ENCODE assay signal across 19 cellular contexts in the genomic region with DNA sequence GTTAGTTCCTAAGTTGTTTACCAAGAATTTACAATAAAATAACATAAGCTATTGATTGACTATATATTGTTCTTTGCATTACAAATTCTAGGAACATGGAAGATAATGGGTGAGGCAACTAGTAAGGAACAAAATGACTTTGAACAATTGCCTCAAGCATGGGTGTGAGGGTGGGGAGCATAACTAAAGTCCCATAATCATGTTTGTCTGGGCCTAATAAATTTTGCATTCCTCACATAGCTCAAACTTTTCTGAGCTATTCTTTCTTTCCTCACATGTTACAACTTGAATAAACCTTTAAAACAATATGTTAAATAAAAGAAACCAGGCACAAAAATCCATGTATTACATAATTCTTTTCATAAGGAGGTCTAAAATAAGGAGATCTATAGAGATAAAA.
A peak's percentile ranks its signal among the peaks of the same experiment; 100 is the strongest.
DNase-seq lines count a peak whose midpoint lies in the region; ATAC-seq and TF ChIP-seq lines count a peak whose summit lies in the region.
"Had no signal": no experiment of that assay in that cellular context is flagged by ENCODE, and none has a peak within 500 bp of the region (broad histone marks: within the 10 kb centered on the region; RNA-seq: fewer than 3 reads in every experiment).

No MANE protein-coding gene starts in this region.

- H3K9me3 ChIP-seq in adipocyte (ENCODE audit: control insufficient read depth, low read length) (peaks cover 32% of the 10 kb centered on the region), tibial nerve (peaks cover 0 to 38% (median 12%) of the 10 kb centered on the region in 4 donors)

- TF ChIP-seq EP300 in tibial nerve (IDR thresholded peaks at IDR 0.05) = no peak

- POLR2A ChIA-PET in BJ (lab: Charles Lee) = no interaction called here

- DNase-seq in BJ (ENCODE audit: low read depth) (peak; percentile 37), adipocyte (ENCODE audit: low read depth) (peak; percentile 64), fibroblast of gingiva (ENCODE audit: low read depth) (peak; percentile 8), NCI-H524 (lab: John Stamatoyannopoulos, UW) (no peak), tibial nerve (ENCODE audit: low spot score in 2 of 2) (no peak), foreskin melanocyte (no peak)
- DNase-seq: ACHN; C1 segment of cervical spinal cord; CD4-positive, CD25-positive, alpha-beta regulatory T cell; CD8-positive, alpha-beta memory T cell; COR-L47; GF-D8; GOT3; H7; HFFc6 had no signal

- H3K27me3 ChIP-seq in BJ (ENCODE audit: control insufficient read depth, insufficient read depth, low read length) (no peaks in the 10 kb centered on the region), adipocyte (replicated peaks; ENCODE audit: control insufficient read depth, insufficient read depth, low read length) (no peaks in the 10 kb centered on the region), tibial nerve (no peaks in the 10 kb centered on the region)

- no peak for ATAC-seq in HG03095 (IDR thresholded peaks at IDR 0.05; ENCODE audit: unreplicated experiment)
- ATAC-seq: GM12878, HCT116 had no signal

- H3K4me1 ChIP-seq in adipocyte (ENCODE audit: control insufficient read depth, insufficient read depth, low read length) = no peaks in the 10 kb centered on the region
- peaks cover 0 to 4% (median 0%) of the 10 kb centered on the region in 4 donors for H3K4me1 ChIP-seq in tibial nerve

- TF ChIP-seq CTCF in BJ (IDR thresholded peaks at IDR 0.05; ENCODE audit: insufficient read depth, low read depth, low read length) = no peak
- no peak for TF ChIP-seq CTCF in tibial nerve (IDR thresholded peaks at IDR 0.05)

- CTCF ChIA-PET in BJ (lab: Yijun Ruan, JAX) = interaction anchor here (0.9 to 1.0 kb wide), 2 partner anchors 29 to 31 kb away, joined by 3 read pairs; no protein-coding TSS in a partner anchor

- no peak overlapping the region for H3K27ac ChIP-seq in tibial nerve
- H3K27ac ChIP-seq: KMS-11 had no signal

- H3K9ac ChIP-seq in adipocyte (ENCODE audit: low read length) = no peak overlapping the region
- H3K9ac ChIP-seq: KMS-11 had no signal

- H3K4me3 ChIP-seq in BJ (ENCODE audit: low read depth, low read length) (no peak overlapping the region), adipocyte (ENCODE audit: low read length) (no peak overlapping the region), tibial nerve (no peak overlapping the region)
- H3K4me3 ChIP-seq: GM12878 had no signal

- H3K36me3 ChIP-seq in BJ (ENCODE audit: control insufficient read depth, insufficient read depth, low read length) (no peaks in the 10 kb centered on the region), adipocyte (ENCODE audit: control insufficient read depth, insufficient read depth, low read length, severe bottlenecking) (no peaks in the 10 kb centered on the region), tibial nerve (no peaks in the 10 kb centered on the region)

- no peak for TF ChIP-seq POLR2A in tibial nerve (IDR thresholded peaks at IDR 0.05)

Comparison
In these comparisons a context has a peak if more than half of its experiments do, and no peak if none do; other contexts are left out.
1. DNase-seq: peak in BJ (single experiment), adipocyte (single experiment) and fibroblast of gingiva (single experiment); none in NCI-H524 (0 of 2), tibial nerve (0 of 2) and foreskin melanocyte (single experiment).